In the genomic region with DNA sequence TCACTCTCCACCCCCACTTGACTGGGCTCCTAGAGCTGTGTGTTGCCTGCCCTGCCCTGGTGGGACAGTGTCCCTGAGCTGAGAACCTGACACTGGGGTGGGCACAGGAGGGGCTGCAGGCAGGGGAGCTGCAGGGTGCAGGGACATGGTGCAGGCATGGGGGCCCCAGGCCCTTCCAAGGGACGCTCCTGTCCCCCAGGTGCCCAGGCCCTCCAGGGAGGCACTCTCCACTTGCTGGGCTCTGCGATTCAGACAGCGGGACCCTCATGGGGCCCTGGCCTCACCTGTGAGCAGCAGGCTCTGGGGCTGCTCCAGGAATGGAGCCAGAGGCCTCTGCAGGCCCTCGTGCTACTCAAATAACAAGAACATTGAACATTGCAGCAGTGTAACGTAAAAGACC, we compare ENCODE assay signal across 23 cellular contexts.
DNase-seq lines count a peak whose midpoint lies in the region; ATAC-seq and TF ChIP-seq lines count a peak whose summit lies in the region.
"Had no signal": no experiment of that assay in that cellular context is flagged by ENCODE, and none has a peak within 500 bp of the region (broad histone marks: within the 10 kb centered on the region; RNA-seq: fewer than 3 reads in every experiment).

No MANE protein-coding gene starts in this region.

- intact Hi-C loops in esophagus muscularis mucosa (cut with DNase I): no loop called here

- H3K36me3 ChIP-seq in esophagus muscularis mucosa: no peaks in the 10 kb centered on the region
- H3K36me3 ChIP-seq: BE2C; BLaER1 treated with 17β-estradiol and CSF1 and Interleukin-3, amounts not matched to agents 10 nM and 100 nM; HAP-1 had no signal

- ATAC-seq in stimulated activated naive CD8-positive, alpha-beta T cell treated with anti-CD3 and anti-CD28 coated beads, Interleukin-15, amount 100 ng/mL, for 72 hours: peak; percentile 26
- no peak for ATAC-seq in stimulated activated naive CD8-positive, alpha-beta T cell treated with anti-CD3 and anti-CD28 coated beads, Interleukin-15, Interleukin-2, amounts not matched to agents 100 U/mL and 50 U/mL, for 24 hours
- ATAC-seq in omental fat pad (ENCODE audit: low FRiP score): peak; percentile 10
- no peak for ATAC-seq in GM19035 (IDR thresholded peaks at IDR 0.05; ENCODE audit: unreplicated experiment)
- ATAC-seq: A549 had no signal

- H3K27me3 Mint-ChIP-seq in stimulated activated naive CD8-positive, alpha-beta T cell treated with anti-CD3 and anti-CD28 coated beads, Interleukin-15, amount 100 ng/mL, for 72 hours: peaks cover 14% of the 10 kb centered on the region

- DNase-seq in stimulated activated naive CD8-positive, alpha-beta T cell treated with anti-CD3 and anti-CD28 coated beads, Interleukin-15, amount 100 ng/mL, for 72 hours: no peak
- DNase-seq in stimulated activated naive CD8-positive, alpha-beta T cell treated with anti-CD3 and anti-CD28 coated beads, Interleukin-15, Interleukin-2, amounts not matched to agents 100 U/mL and 50 U/mL, for 24 hours: no peak
- DNase-seq in esophagus muscularis mucosa (ENCODE audit: extremely low spot score) (peak; percentile 75), omental fat pad (ENCODE audit: low spot score) (no peak), NCI-H146 treated with DMSO at 0.1 percent for 48 hours (lab: John Stamatoyannopoulos, UW; ENCODE audit: unreplicated experiment) (no peak), NCI-H1417 (lab: John Stamatoyannopoulos, UW) (no peak)
- DNase-seq: 8988T; ACHN; AML-193; BE2C; CD4-positive, alpha-beta T cell; CD8-positive, alpha-beta memory T cell; DMS 273 treated with DMSO at 0.1 percent for 48 hours; DMS53; DMS79 treated with DMSO at 0.1 percent for 48 hours; GF-D8; GM23248; HFFc6 had no signal

- H3K27ac ChIP-seq in esophagus muscularis mucosa (replicated peaks in 1 of 4): no peak overlapping the region
- H3K27ac ChIP-seq: A549; BLaER1 treated with 17β-estradiol and CSF1 and Interleukin-3, amounts not matched to agents 10 nM and 100 nM; GM23248 had no signal

- TF ChIP-seq EP300 in esophagus muscularis mucosa (IDR thresholded peaks at IDR 0.05): no peak

- no peak for TF ChIP-seq POLR2A in esophagus muscularis mucosa (IDR thresholded peaks at IDR 0.05; ENCODE audit: low read depth)

- H3K27ac Mint-ChIP-seq in stimulated activated naive CD8-positive, alpha-beta T cell treated with anti-CD3 and anti-CD28 coated beads, Interleukin-15, amount 100 ng/mL, for 72 hours: no peak overlapping the region
- H3K27ac Mint-ChIP-seq: CD14-positive monocyte; CD4-positive, alpha-beta T cell; CD8-positive, alpha-beta memory T cell; HFFc6 had no signal

- H3K4me1 ChIP-seq in esophagus muscularis mucosa: peaks cover 0 to 5% (median 2%) of the 10 kb centered on the region in 4 donors
- H3K4me1 ChIP-seq: A549, BE2C, HAP-1 had no signal

- H3K4me3 ChIP-seq in esophagus muscularis mucosa: no peak overlapping the region
- H3K4me3 ChIP-seq: A549; BLaER1 treated with 17β-estradiol and CSF1 and Interleukin-3, amounts not matched to agents 10 nM and 100 nM; GM23248; HAP-1 had no signal

- H3K27me3 ChIP-seq in esophagus muscularis mucosa: peaks cover 0 to 51% (median under 1%) of the 10 kb centered on the region in 4 donors
- H3K27me3 ChIP-seq: BE2C; BLaER1 treated with 17β-estradiol and CSF1 and Interleukin-3, amounts not matched to agents 10 nM and 100 nM had no signal

- no peaks in the 10 kb centered on the region for H3K9me3 Mint-ChIP-seq in stimulated activated naive CD8-positive, alpha-beta T cell treated with anti-CD3 and anti-CD28 coated beads, Interleukin-15, amount 100 ng/mL, for 72 hours
- H3K9me3 Mint-ChIP-seq: CD4-positive, alpha-beta T cell had no signal

- WGBS in esophagus muscularis mucosa: 83% methylated on average over 1 of the region's 5 CpGs

- H3K9me3 ChIP-seq in esophagus muscularis mucosa: no peaks in the 10 kb centered on the region
- H3K9me3 ChIP-seq: A549; BE2C; BLaER1 treated with 17β-estradiol and CSF1 and Interleukin-3, amounts not matched to agents 10 nM and 100 nM; HAP-1 had no signal

- no peak for TF ChIP-seq CTCF in esophagus muscularis mucosa (IDR thresholded peaks at IDR 0.05)
- no peak for TF ChIP-seq CTCF in omental fat pad (IDR thresholded peaks at IDR 0.05)

- H3K4me1 Mint-ChIP-seq in stimulated activated naive CD8-positive, alpha-beta T cell treated with anti-CD3 and anti-CD28 coated beads, Interleukin-15, amount 100 ng/mL, for 72 hours: no peaks in the 10 kb centered on the region
- H3K4me1 Mint-ChIP-seq: CD8-positive, alpha-beta memory T cell had no signal

- H3K4me3 Mint-ChIP-seq in stimulated activated naive CD8-positive, alpha-beta T cell treated with anti-CD3 and anti-CD28 coated beads, Interleukin-15, amount 100 ng/mL, for 72 hours: no peak overlapping the region
- H3K4me3 Mint-ChIP-seq: CD14-positive monocyte; CD4-positive, alpha-beta T cell; CD8-positive, alpha-beta memory T cell; HFFc6 had no signal

Comparison
In these comparisons a context has a peak if more than half of its experiments do, and no peak if none do; other contexts are left out.
1. ATAC-seq: peak in stimulated activated naive CD8-positive, alpha-beta T cell treated with anti-CD3 and anti-CD28 coated beads, Interleukin-15, amount 100 ng/mL, for 72 hours (single experiment) and omental fat pad (single experiment); none in stimulated activated naive CD8-positive, alpha-beta T cell treated with anti-CD3 and anti-CD28 coated beads, Interleukin-15, Interleukin-2, amounts not matched to agents 100 U/mL and 50 U/mL, for 24 hours (single experiment) and GM19035 (single experiment).